14 cellular contexts compared by ENCODE assay signal in the genomic region with DNA sequence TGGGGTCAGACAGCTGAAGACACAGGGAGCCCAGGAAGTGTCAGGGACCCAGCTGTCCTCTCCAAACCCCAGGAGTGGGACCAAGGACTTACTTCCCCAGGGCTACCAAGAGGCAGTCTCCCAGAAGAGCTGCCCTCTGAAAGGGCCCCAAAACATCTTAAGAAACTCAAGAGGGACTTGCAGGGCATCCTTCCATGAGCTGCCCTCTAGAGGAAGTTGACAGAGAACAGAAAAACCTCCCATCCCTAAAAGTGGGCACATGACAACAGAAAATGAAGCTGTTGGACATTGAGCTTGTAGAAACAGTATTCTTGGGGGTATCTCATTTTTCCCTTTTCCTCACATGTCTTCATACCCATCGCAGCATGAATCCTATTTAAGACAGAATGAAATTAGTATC. TPM values are rescaled to one million over a fixed set of nuclear protein-coding genes. Genes with fewer than 3 reads are reported as not detected.
A peak's percentile ranks its signal among the peaks of the same experiment; 100 is the strongest.
DNase-seq lines count a peak whose midpoint lies in the region; TF ChIP-seq lines count a peak whose summit lies in the region.
"Had no signal": no experiment of that assay in that cellular context is flagged by ENCODE, and none has a peak within 500 bp of the region (broad histone marks: within the 10 kb centered on the region; RNA-seq: fewer than 3 reads in every experiment).

No MANE protein-coding gene starts in this region.

- H3K4me3 Mint-ChIP-seq in progenitor cell of endocrine pancreas (ENCODE audit: low read depth): no peak overlapping the region

- no peaks in the 10 kb centered on the region for H3K27me3 ChIP-seq in SJCRH30
- H3K27me3 ChIP-seq: sigmoid colon, vagina had no signal

- H3K27ac Mint-ChIP-seq in progenitor cell of endocrine pancreas: peak overlapping the region; percentile 27

- no peak overlapping the region for H3K27ac ChIP-seq in SJCRH30
- H3K27ac ChIP-seq: sigmoid colon, vagina had no signal

- no peaks in the 10 kb centered on the region for H3K9me3 ChIP-seq in SJCRH30 (replicated peaks)
- H3K9me3 ChIP-seq: mucosa of descending colon, sigmoid colon, vagina had no signal

- H3K4me1 ChIP-seq in SJCRH30: peaks cover 4% of the 10 kb centered on the region; the same call in 1 of the 2 replicates
- H3K4me1 ChIP-seq: sigmoid colon, vagina had no signal

- H3K4me3 ChIP-seq in LNCaP clone FGC (ENCODE audit: low read depth, low read length) (no peak overlapping the region), cardiac fibroblast (replicated peaks in 1 of 2; ENCODE audit: low read depth in 2 of 2, low read length in 2 of 2) (no peak overlapping the region), SJCRH30 (no peak overlapping the region)
- H3K4me3 ChIP-seq: mucosa of descending colon, sigmoid colon, vagina had no signal

- no peaks in the 10 kb centered on the region for H3K27me3 Mint-ChIP-seq in progenitor cell of endocrine pancreas

- no peaks in the 10 kb centered on the region for H3K9me3 Mint-ChIP-seq in progenitor cell of endocrine pancreas (ENCODE audit: low read depth)

- H3K4me1 Mint-ChIP-seq in progenitor cell of endocrine pancreas (ENCODE audit: low read depth): peaks cover 12% of the 10 kb centered on the region

- no peaks in the 10 kb centered on the region for H3K36me3 ChIP-seq in SJCRH30
- H3K36me3 ChIP-seq: sigmoid colon, vagina had no signal

- DNase-seq in SIG-M5 treated with dmso at 0.1 percent for 504 hours (lab: John Stamatoyannopoulos, UW; ENCODE audit: unreplicated experiment): peak; percentile 21
- no peak for DNase-seq in SIG-M5 (lab: John Stamatoyannopoulos, UW)
- no peak for DNase-seq in LNCaP clone FGC (ENCODE audit: low read depth)
- DNase-seq in cardiac fibroblast (ENCODE audit: low read depth in 2 of 2): peak; percentile 34 to 42
- no peak for DNase-seq in progenitor cell of endocrine pancreas (ENCODE audit: low spot score, unreplicated experiment)
- DNase-seq in stimulated activated CD4-positive, alpha-beta T cell treated with anti-CD3 and anti-CD28 coated beads, Interleukin-15, amount 100 ng/mL, for 24 hours: no peak
- no peak for DNase-seq in NCI-H446 treated with DMSO at 0.1 percent for 48 hours (lab: John Stamatoyannopoulos, UW)
- DNase-seq in SJCRH30: no peak
- DNase-seq: amniotic stem cell; effector memory CD4-positive, alpha-beta T cell; mucosa of descending colon; NCI-H2171 treated with DMSO at 0.1 percent for 48 hours; sigmoid colon had no signal

- peaks cover 15% of the 10 kb centered on the region for H3K36me3 Mint-ChIP-seq in progenitor cell of endocrine pancreas (ENCODE audit: insufficient read depth)

- TF ChIP-seq CTCF in LNCaP clone FGC (IDR thresholded peaks at IDR 0.05; ENCODE audit: control insufficient read depth, extremely low read depth, insufficient read depth): peak; percentile 35; the same call in 1 of the 2 replicates
- peak; percentile 45 for TF ChIP-seq CTCF in cardiac fibroblast (IDR thresholded peaks at IDR 0.05; ENCODE audit: low read depth, low read length)
- no peak for TF ChIP-seq CTCF in progenitor cell of endocrine pancreas (IDR thresholded peaks at IDR 0.05; ENCODE audit: unreplicated experiment)

RNA-seq across cellular contexts. Expression of a gene that starts 58.9 kb away (rescaled TPM):
- total RNA-seq in progenitor cell of endocrine pancreas: 186 and 195 TPM in 2 replicates
- total RNA-seq in SJCRH30 (2014; rRNA removed; shearing (Covaris generic)): 19.7 and 20.8 TPM in 2 replicates

Comparison
In these comparisons a context has a peak if more than half of its experiments do, and no peak if none do; other contexts are left out.
1. DNase-seq: peak in SIG-M5 treated with dmso at 0.1 percent for 504 hours (single experiment) and cardiac fibroblast (2 of 2); none in SIG-M5 (single experiment), LNCaP clone FGC (single experiment), progenitor cell of endocrine pancreas (single experiment), stimulated activated CD4-positive, alpha-beta T cell treated with anti-CD3 and anti-CD28 coated beads, Interleukin-15, amount 100 ng/mL, for 24 hours (single experiment), NCI-H446 treated with DMSO at 0.1 percent for 48 hours (single experiment) and SJCRH30 (0 of 2).